8 cellular contexts compared by ENCODE assay signal in the genomic region with DNA sequence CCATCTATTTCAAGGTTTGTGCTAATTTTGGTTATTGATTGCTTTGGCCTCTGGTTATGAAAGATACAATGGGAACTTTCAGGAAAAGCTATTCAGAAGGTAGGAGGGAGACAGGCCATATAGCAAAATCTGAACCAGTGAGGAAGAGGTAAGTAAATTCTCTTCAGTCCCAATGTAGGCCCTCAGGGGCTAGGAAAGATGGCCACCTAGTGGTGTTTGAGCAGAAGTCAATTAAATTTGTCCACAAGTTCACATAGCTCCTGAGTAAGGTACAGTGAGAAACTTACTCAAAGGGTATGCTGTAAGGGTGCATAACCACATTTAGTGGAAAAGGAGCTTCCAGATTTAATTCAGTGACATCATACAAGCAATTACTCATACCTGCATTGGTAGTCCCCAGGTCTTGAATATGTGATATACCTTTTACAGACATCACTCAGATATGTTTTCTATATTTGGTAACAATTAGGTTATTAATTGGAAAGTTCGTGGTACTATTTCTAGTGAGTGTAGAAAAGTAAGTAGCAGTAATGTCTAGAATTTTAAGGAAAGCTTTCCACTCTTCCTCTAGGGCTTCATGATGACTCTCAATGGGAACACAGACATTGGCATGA. TPM values are rescaled to one million over a fixed set of nuclear protein-coding genes. Genes with fewer than 3 reads are reported as not detected.
DNase-seq lines count a peak whose midpoint lies in the region; ATAC-seq, FAIRE-seq and TF ChIP-seq lines count a peak whose summit lies in the region.

No MANE protein-coding gene starts in this region.

- TF ChIP-seq CTCF in A673 (conservative IDR thresholded peaks at IDR 0.05; ENCODE audit: low read depth, low read length) (peak; percentile 84), GM12865 (IDR thresholded peaks at IDR 0.05; ENCODE audit: insufficient read depth, low read depth, low read length, missing control alignments) (peak; percentile 73), HEK293 (tag by site-specific recombination; IDR thresholded peaks at IDR 0.05) (peak; percentile 73), Peyer's patch (IDR thresholded peaks at IDR 0.05) (peak; percentile 14 to 98 (median 77)), choroid plexus epithelial cell (conservative IDR thresholded peaks at IDR 0.05; ENCODE audit: low read depth, low read length) (peak; percentile 91), HepG2 (CRISPR knock-in tag; IDR thresholded peaks at IDR 0.05) (peak; percentile 74)

- CTCF ChIA-PET in A673 (lab: Charles Lee) = interaction anchor here (0.6 to 1.6 kb wide), 7 partner anchors 52 to 538 kb away, joined by 3 to 28 read pairs (median 5); a partner anchor contains a TSS
- CTCF ChIA-PET in HEK293 (lab: Yijun Ruan, JAX) = interaction anchor here (0.5 to 3.9 kb wide), 50 partner anchors 10 to 1340 kb away, joined by 3 to 50 read pairs (median 4); a partner anchor contains a TSS
- CTCF ChIA-PET in HepG2 (lab: Yijun Ruan, JAX; ENCODE audit: low intra/inter-chr PET ratio, low total read pairs) = interaction anchor here (1.1 to 2.2 kb wide), 5 partner anchors 38 to 1298 kb away, joined by 3 to 7 read pairs (median 3); no protein-coding TSS in a partner anchor

- H3K4me1 ChIP-seq in A673 (ENCODE audit: insufficient read depth, low read length, poor library complexity, severe bottlenecking) = peaks cover 18% of the 10 kb centered on the region
- no peaks in the 10 kb centered on the region for H3K4me1 ChIP-seq in HEK293 (ENCODE audit: control insufficient read depth, insufficient read depth, low read length)
- H3K4me1 ChIP-seq in Peyer's patch = peaks cover 0 to 4% (median 0%) of the 10 kb centered on the region in 4 donors
- H3K4me1 ChIP-seq in HepG2 (ENCODE audit: insufficient read depth, low read length) = no peaks in the 10 kb centered on the region

- H4K20me1 ChIP-seq in HepG2 (ENCODE audit: insufficient read depth, low read length) = no peaks in the 10 kb centered on the region

- TF ChIP-seq POLR2A in Peyer's patch (IDR thresholded peaks at IDR 0.05) (no peak), HepG2 (IDR thresholded peaks at IDR 0.05; ENCODE audit: insufficient read depth in 1 of 2, low read depth in 2 of 2, low read length in 2 of 2) (no peak)

- peak; percentile 93 for ATAC-seq in HepG2

- BruUV-seq in A673 (replicated peaks; lab: Mats Ljungman, UMichigan) (no TSS peak), HepG2 (replicated peaks; lab: Mats Ljungman, UMichigan) (no TSS peak)

- H3K4me3 ChIP-seq in A673 (ENCODE audit: low read depth, low read length, poor library complexity, severe bottlenecking) (no peak overlapping the region), GM12865 (ENCODE audit: low read depth, low read length) (no peak overlapping the region), HEK293 (ENCODE audit: low read depth, low read length) (no peak overlapping the region), Peyer's patch (no peak overlapping the region), choroid plexus epithelial cell (ENCODE audit: low read depth, low read length) (no peak overlapping the region), HepG2 (replicated peaks in 1 of 3; ENCODE audit: insufficient read depth in 1 of 3, low read depth in 2 of 3, low read length in 3 of 3) (no peak overlapping the region)

- H3K9me3 ChIP-seq in A673 (ENCODE audit: low read depth, low read length, poor library complexity, severe bottlenecking) (no peaks in the 10 kb centered on the region), HEK293 (ENCODE audit: control insufficient read depth, insufficient read depth, low read depth, low read length) (no peaks in the 10 kb centered on the region), Peyer's patch (no peaks in the 10 kb centered on the region), HepG2 (ENCODE audit: low read length) (no peaks in the 10 kb centered on the region)

- no peak overlapping the region for H3K4me2 ChIP-seq in HepG2 (ENCODE audit: low read depth, low read length)

- H2AFZ ChIP-seq in HepG2 (ENCODE audit: low read length) = no peak overlapping the region

- no peak overlapping the region for H3K27ac ChIP-seq in A673 (ENCODE audit: low read depth, low read length, poor library complexity, severe bottlenecking)
- H3K27ac ChIP-seq in HEK293 (ENCODE audit: extremely low read depth, low read depth, low read length) = no peak overlapping the region
- H3K27ac ChIP-seq in Peyer's patch = no peak overlapping the region
- H3K27ac ChIP-seq in HepG2 (ENCODE audit: extremely low read length, insufficient read depth, low read length) = no peak overlapping the region

- TF ChIP-seq EP300 in HepG2 (IDR thresholded peaks at IDR 0.05; ENCODE audit: low read depth in 2 of 2, low read length in 2 of 2) (no peak), HepG2 (CRISPR knock-in tag; IDR thresholded peaks at IDR 0.05; ENCODE audit: borderline replicate concordance) (no peak)

- H3K27me3 ChIP-seq in A673 (replicated peaks; ENCODE audit: insufficient read depth, low read depth, low read length, poor library complexity) = no peaks in the 10 kb centered on the region
- H3K27me3 ChIP-seq in Peyer's patch = no peaks in the 10 kb centered on the region
- no peaks in the 10 kb centered on the region for H3K27me3 ChIP-seq in HepG2 (ENCODE audit: control insufficient read depth in 1 of 2, insufficient read depth in 2 of 2, low read length in 2 of 2)

- no peak overlapping the region for H3K9ac ChIP-seq in HepG2 (ENCODE audit: insufficient read depth, low read depth, low read length)

- peak; percentile 49; the same call in 1 of the 2 replicates for TF ChIP-seq RAD21 in HepG2 (CRISPR knock-in tag; IDR thresholded peaks at IDR 0.05)

- in situ Hi-C loops in HepG2 (cut with HindIII; ENCODE audit: extremely low pct_ligation_motif_present, low pct_unique_long_range_greater_than_20kb) = no loop called here

- WGBS in HepG2 (ENCODE audit: low lambda C conversion rate) = 0% methylated on average over 1 of the region's 1 CpG

- intact Hi-C loops in A673 (cut with micrococcal nuclease; ENCODE audit: unreplicated experiment) (loop anchor here (1.0 to 5.0 kb wide), 4 partner anchors 50 to 260 kb away; a partner anchor contains a TSS), HepG2 (cut with micrococcal nuclease; ENCODE audit: unreplicated experiment) (loop anchor here (1.0 kb wide), 1 partner anchor 146 kb away; no protein-coding TSS in a partner anchor)

- POLR2A ChIA-PET in A673 (lab: Charles Lee; ENCODE audit: low non-redundant PET) (no interaction called here), HEK293 (lab: Yijun Ruan, JAX) (no interaction called here), HepG2 (lab: Yijun Ruan, JAX) (no interaction called here)

- DNase-seq in A673 (ENCODE audit: low spot score) = peak; percentile 87
- peak; percentile 73 for DNase-seq in GM12865 (ENCODE audit: low read depth)
- peak; percentile 77 for DNase-seq in M059J (ENCODE audit: low read depth)
- peak in 1 of 3 donors; percentile 69 for DNase-seq in Peyer's patch
- DNase-seq in choroid plexus epithelial cell (ENCODE audit: low read depth) = peak; percentile 90
- DNase-seq in HepG2 (ENCODE audit: low spot score) = peak; percentile 45
- no peak for DNase-seq in activated gamma-delta T cell (lab: John Stamatoyannopoulos, UW)

- no peaks in the 10 kb centered on the region for H3K36me3 ChIP-seq in A673 (ENCODE audit: insufficient read depth, low read length, poor library complexity, severe bottlenecking)
- no peaks in the 10 kb centered on the region for H3K36me3 ChIP-seq in HEK293 (ENCODE audit: control insufficient read depth in 2 of 2, insufficient read depth in 1 of 2, low read length in 2 of 2)
- H3K36me3 ChIP-seq in Peyer's patch = no peaks in the 10 kb centered on the region
- no peaks in the 10 kb centered on the region for H3K36me3 ChIP-seq in HepG2 (replicated peaks in 1 of 2; ENCODE audit: control insufficient read depth in 1 of 2, insufficient read depth in 2 of 2, low read length in 2 of 2)

- H3K79me2 ChIP-seq in HepG2 (ENCODE audit: insufficient read depth, low read length) = no peaks in the 10 kb centered on the region

- peak; percentile 8 for FAIRE-seq in HepG2 (lab: Jason Lieb, UNC)

RNA-seq across cellular contexts. Expression of a gene that starts 21.4 kb away (rescaled TPM):
- total RNA-seq in A673 (2021) = not detected in 2 replicates
- not detected in 2 replicates for total RNA-seq in M059J (2014; rRNA removed; shearing (Covaris generic))
- total RNA-seq in Peyer's patch = 10 to 100 TPM; 13.2 to 59.9 (median 36.2) TPM
- total RNA-seq in HepG2 (2016; rRNA removed; fragmentation: Illumina TruSeq; extraction: Trizol) = not detected in 2 replicates
- total RNA-seq in HepG2 (2016; cell fraction: cytosol; rRNA removed; fragmentation: Illumina TruSeq; extraction: Trizol; ENCODE audit: low read depth) = not detected in 2 replicates
- not detected in 2 replicates for total RNA-seq in HepG2 (2016; cell fraction: insoluble cytoplasmic fraction; rRNA removed; fragmentation: Illumina TruSeq; extraction: Trizol)
- not detected in 2 replicates for total RNA-seq in HepG2 (2016; cell fraction: membrane; rRNA removed; fragmentation: Illumina TruSeq; extraction: Trizol)
- total RNA-seq in HepG2 (2016; cell fraction: nucleus; rRNA removed; fragmentation: Illumina TruSeq; extraction: Trizol) = not detected in 2 replicates
- polyA plus RNA-seq in HepG2 (2011; rRNA removed) = not detected in 2 replicates
- polyA plus RNA-seq in HepG2 (2011; cell fraction: cytosol; rRNA removed) = not detected in 2 replicates
- polyA plus RNA-seq in HepG2 (2011; cell fraction: nucleus; rRNA removed) = not detected in 2 replicates
- not detected in 2 replicates for polyA plus RNA-seq in HepG2 (2012)
- not detected in 2 replicates for polyA plus RNA-seq in HepG2 (2016; cell fraction: cytosol; fragmentation: Illumina TruSeq; extraction: Trizol; ENCODE audit: low read depth)
- polyA plus RNA-seq in HepG2 (2016; cell fraction: insoluble cytoplasmic fraction; fragmentation: Illumina TruSeq; extraction: Trizol; ENCODE audit: low read depth) = not detected in 2 replicates
- polyA plus RNA-seq in HepG2 (2016; cell fraction: membrane; fragmentation: Illumina TruSeq; extraction: Trizol; ENCODE audit: low read depth) = not detected in 2 replicates
- polyA plus RNA-seq in HepG2 (2016; cell fraction: nucleus; fragmentation: Illumina TruSeq; extraction: Trizol; ENCODE audit: insufficient read depth, low read depth) = not detected in 2 replicates
- not detected in 2 replicates for polyA minus RNA-seq in HepG2 (2011; rRNA and poly(A)+ RNA removed; ENCODE audit: low replicate concordance)
- polyA minus RNA-seq in HepG2 (2011; cell fraction: cytosol; rRNA and poly(A)+ RNA removed) = not detected in 2 replicates
- polyA minus RNA-seq in HepG2 (2011; cell fraction: nucleus; rRNA and poly(A)+ RNA removed) = not detected in 2 replicates

RNA-seq across cellular contexts. Expression of a gene that starts 41.8 kb away (rescaled TPM):
- total RNA-seq in A673 (2021) (0.20 TPM in 1 of 2 replicates, not detected in the other), Peyer's patch (1 to 10 TPM; 1.4 to 7.2 (median 4.1) TPM), HepG2 (2016; rRNA removed; fragmentation: Illumina TruSeq; extraction: Trizol) (not detected in 2 replicates)
- not detected in 2 replicates for total RNA-seq in M059J (2014; rRNA removed; shearing (Covaris generic))
- total RNA-seq in HepG2 (2016; cell fraction: cytosol; rRNA removed; fragmentation: Illumina TruSeq; extraction: Trizol; ENCODE audit: low read depth) = not detected in 2 replicates
- total RNA-seq in HepG2 (2016; cell fraction: insoluble cytoplasmic fraction; rRNA removed; fragmentation: Illumina TruSeq; extraction: Trizol) = not detected in 2 replicates
- total RNA-seq in HepG2 (2016; cell fraction: membrane; rRNA removed; fragmentation: Illumina TruSeq; extraction: Trizol) = not detected in 2 replicates
- not detected in 2 replicates for total RNA-seq in HepG2 (2016; cell fraction: nucleus; rRNA removed; fragmentation: Illumina TruSeq; extraction: Trizol)
- not detected in 2 replicates for polyA plus RNA-seq in HepG2 (2011; rRNA removed)
- not detected in 2 replicates for polyA plus RNA-seq in HepG2 (2011; cell fraction: cytosol; rRNA removed)
- not detected in 2 replicates for polyA plus RNA-seq in HepG2 (2011; cell fraction: nucleus; rRNA removed)
- polyA plus RNA-seq in HepG2 (2012) = not detected in 2 replicates
- not detected in 2 replicates for polyA plus RNA-seq in HepG2 (2016; cell fraction: cytosol; fragmentation: Illumina TruSeq; extraction: Trizol; ENCODE audit: low read depth)
- not detected in 2 replicates for polyA plus RNA-seq in HepG2 (2016; cell fraction: insoluble cytoplasmic fraction; fragmentation: Illumina TruSeq; extraction: Trizol; ENCODE audit: low read depth)
- polyA plus RNA-seq in HepG2 (2016; cell fraction: membrane; fragmentation: Illumina TruSeq; extraction: Trizol; ENCODE audit: low read depth) = not detected in 2 replicates
- not detected in 2 replicates for polyA plus RNA-seq in HepG2 (2016; cell fraction: nucleus; fragmentation: Illumina TruSeq; extraction: Trizol; ENCODE audit: insufficient read depth, low read depth)
- not detected in 2 replicates for polyA minus RNA-seq in HepG2 (2011; rRNA and poly(A)+ RNA removed; ENCODE audit: low replicate concordance)
- polyA minus RNA-seq in HepG2 (2011; cell fraction: cytosol; rRNA and poly(A)+ RNA removed) = not detected in 2 replicates
- polyA minus RNA-seq in HepG2 (2011; cell fraction: nucleus; rRNA and poly(A)+ RNA removed) = not detected in 2 replicates

Comparison
In these comparisons a context has a peak if more than half of its experiments do, and no peak if none do; other contexts are left out.
1. RNA of a gene that starts 21.4 kb away (total RNA-seq): 13.2 to 59.9 TPM in Peyer's patch; not detected in A673, not detected in M059J and not detected in HepG2; every median in the first group is over 10 times any median in the second.
2. Peak in every context shown above with its lines, with median percentiles within 50 percentile points of each other: CTCF ChIP-seq.